In genomic region chr2:67384115-67384823, GRCh38 we compare ENCODE assay signal across 17 cellular contexts.
"Had no signal": no experiment of that assay in that cellular context is flagged by ENCODE, and none has a peak within 500 bp of the region (broad histone marks: within the 10 kb centered on the region; RNA-seq: fewer than 3 reads in every experiment).

No MANE protein-coding gene starts in this region.

- ATAC-seq: activated CD4-positive, alpha-beta T cell treated with anti-CD3 and anti-CD28 coated beads for 36 hours; activated CD8-positive, alpha-beta T cell treated with anti-CD3 and anti-CD28 coated beads for 36 hours; activated naive CD4-positive, alpha-beta T cell treated with anti-CD3 and anti-CD28 coated beads, Interleukin-2, amount 50 U/mL, for 72 hours; activated T-cell treated with anti-CD3 and anti-CD28 coated beads, Interleukin-2, amount 50 U/mL, for 72 hours; right cardiac atrium had no signal

- H3K27me3 Mint-ChIP-seq: activated CD4-positive, alpha-beta T cell treated with anti-CD3 and anti-CD28 coated beads for 36 hours; activated CD8-positive, alpha-beta T cell treated with anti-CD3 and anti-CD28 coated beads for 36 hours; progenitor cell of endocrine pancreas had no signal

- H3K4me3 Mint-ChIP-seq: activated CD4-positive, alpha-beta T cell treated with anti-CD3 and anti-CD28 coated beads for 36 hours; activated CD8-positive, alpha-beta T cell treated with anti-CD3 and anti-CD28 coated beads for 36 hours; activated T-cell treated with anti-CD3 and anti-CD28 coated beads, Interleukin-2, amount 50 U/mL, for 72 hours; nephron progenitor cell had no signal

- DNase-seq: activated CD4-positive, alpha-beta T cell treated with anti-CD3 and anti-CD28 coated beads for 36 hours; activated CD8-positive, alpha-beta memory T cell treated with anti-CD3 and anti-CD28 coated beads, Interleukin-2, amount 50 U/mL, for 4 hours; activated CD8-positive, alpha-beta T cell treated with anti-CD3 and anti-CD28 coated beads for 36 hours; activated gamma-delta T cell; activated T-cell treated with anti-CD3 and anti-CD28 coated beads, Interleukin-2, amount 50 U/mL, for 72 hours; mesendoderm; nephron progenitor cell; occipital lobe; right cardiac atrium; small intestine; stimulated activated CD4-positive, alpha-beta T cell treated with anti-CD3 and anti-CD28 coated beads, Interleukin-4, amount 100 ng/mL, for 24 hours; stimulated activated naive CD4-positive, alpha-beta T cell treated with Interleukin-2 at 50 U/mL for 16 hours; substantia nigra; uterus; WERI-Rb-1 had no signal

- H3K27ac Mint-ChIP-seq: activated CD4-positive, alpha-beta T cell treated with anti-CD3 and anti-CD28 coated beads for 36 hours; activated CD8-positive, alpha-beta T cell treated with anti-CD3 and anti-CD28 coated beads for 36 hours; activated naive CD4-positive, alpha-beta T cell treated with anti-CD3 and anti-CD28 coated beads, Interleukin-2, amount 50 U/mL, for 72 hours; activated T-cell treated with anti-CD3 and anti-CD28 coated beads, Interleukin-2, amount 50 U/mL, for 72 hours; nephron progenitor cell; progenitor cell of endocrine pancreas had no signal

- H3K4me1 Mint-ChIP-seq: nephron progenitor cell had no signal

- H3K36me3 Mint-ChIP-seq: activated naive CD4-positive, alpha-beta T cell treated with anti-CD3 and anti-CD28 coated beads, Interleukin-2, amount 50 U/mL, for 72 hours had no signal

- H3K9me3 Mint-ChIP-seq: activated CD8-positive, alpha-beta T cell treated with anti-CD3 and anti-CD28 coated beads for 36 hours had no signal
